ENCODE assay signal across 8 cellular contexts in the genomic region with DNA sequence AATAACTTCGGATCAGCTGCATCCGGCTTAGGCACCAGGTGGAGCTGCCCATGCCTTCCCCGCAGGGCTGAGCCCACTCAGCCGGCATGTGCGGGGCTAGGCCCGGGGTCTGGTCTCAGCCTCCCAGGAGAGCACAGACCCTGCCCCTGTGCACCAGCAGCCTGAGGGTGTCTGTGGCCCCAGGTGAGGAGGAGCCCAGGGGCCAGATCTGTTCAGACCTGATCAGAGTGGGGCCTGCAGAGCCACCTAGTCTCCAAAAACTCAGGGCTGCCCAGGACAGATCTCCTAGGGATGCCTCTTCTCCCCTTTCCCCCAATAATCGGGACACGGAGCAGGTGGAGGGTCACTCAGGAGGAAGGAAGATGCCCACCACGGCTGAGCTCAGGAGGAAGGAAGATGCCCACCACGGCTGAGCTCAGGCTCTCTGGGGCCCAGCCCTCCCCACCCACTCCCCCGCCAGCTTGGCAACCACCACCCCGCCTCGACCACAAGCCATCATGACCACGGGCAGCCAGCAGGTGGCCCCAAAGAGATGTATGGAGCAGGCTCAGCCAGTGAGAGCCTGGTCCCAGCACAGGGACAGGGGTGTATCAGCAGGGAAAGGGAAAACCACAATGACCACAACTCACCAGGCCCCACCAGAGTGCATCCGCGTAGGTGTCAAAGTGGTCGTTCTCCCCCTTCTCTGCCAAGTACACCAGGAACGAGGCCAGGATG. TPM values are rescaled to one million over a fixed set of nuclear protein-coding genes. Genes with fewer than 3 reads are reported as not detected.
DNase-seq lines count a peak whose midpoint lies in the region; ATAC-seq and TF ChIP-seq lines count a peak whose summit lies in the region.

No MANE protein-coding gene starts in this region.

- peak; percentile 44 for ATAC-seq in activated CD8-positive, alpha-beta memory T cell treated with anti-CD3 and anti-CD28 coated beads, Interleukin-2, amount 10 ng/mL, durations not matched to agents 7 days and 5 days
- ATAC-seq in esophagus mucosa: peak; percentile 50
- peak; percentile 55 to 80 (median 74) for ATAC-seq in psoas muscle
- no peak for ATAC-seq in HG02938 (IDR thresholded peaks at IDR 0.05; ENCODE audit: unreplicated experiment)

- 48 to 55% (median 50%) methylated on average over 15 to 18 of the region's 18 CpGs for WGBS in psoas muscle, 3 donors

- peak; percentile 31 for TF ChIP-seq CTCF in psoas muscle (IDR thresholded peaks at IDR 0.05)

- H3K36me3 Mint-ChIP-seq in activated CD8-positive, alpha-beta memory T cell treated with anti-CD3 and anti-CD28 coated beads, Interleukin-2, amount 10 ng/mL, durations not matched to agents 7 days and 5 days: peaks cover 2% of the 10 kb centered on the region

- H3K36me3 ChIP-seq in psoas muscle (ENCODE audit: insufficient read depth in 1 of 2, low read depth in 1 of 2): no peaks in the 10 kb centered on the region

- no peaks in the 10 kb centered on the region for H3K9me3 ChIP-seq in psoas muscle

- peak overlapping the region; percentile 68 for H3K27ac Mint-ChIP-seq in activated CD8-positive, alpha-beta memory T cell treated with anti-CD3 and anti-CD28 coated beads, Interleukin-2, amount 10 ng/mL, durations not matched to agents 7 days and 5 days

- no peaks in the 10 kb centered on the region for H3K4me1 ChIP-seq in psoas muscle

- no peak overlapping the region for H3K27ac ChIP-seq in psoas muscle

- H3K9me3 Mint-ChIP-seq in activated CD8-positive, alpha-beta memory T cell treated with anti-CD3 and anti-CD28 coated beads, Interleukin-2, amount 10 ng/mL, durations not matched to agents 7 days and 5 days (ENCODE audit: low read depth): peaks cover 9% of the 10 kb centered on the region

- DNase-seq in activated gamma-delta T cell treated with Interleukin-2 at 50 U/mL for 16 hours: peak; percentile 63
- DNase-seq in activated gamma-delta T cell (lab: John Stamatoyannopoulos, UW): no peak
- DNase-seq in NCI-H2196 (lab: John Stamatoyannopoulos, UW; ENCODE audit: unreplicated experiment): peak; percentile 73
- DNase-seq in activated CD8-positive, alpha-beta memory T cell treated with anti-CD3 and anti-CD28 coated beads, Interleukin-2, amount 10 ng/mL, durations not matched to agents 7 days and 5 days: peak; percentile 67
- peak; percentile 61 to 71 for DNase-seq in psoas muscle
- no peak for DNase-seq in NCI-H187 (lab: John Stamatoyannopoulos, UW)

- intact Hi-C loops in psoas muscle (cut with DNase I): no loop called here

- no peak overlapping the region for H3K4me3 ChIP-seq in psoas muscle

- H3K4me1 Mint-ChIP-seq in activated CD8-positive, alpha-beta memory T cell treated with anti-CD3 and anti-CD28 coated beads, Interleukin-2, amount 10 ng/mL, durations not matched to agents 7 days and 5 days: peaks cover 16% of the 10 kb centered on the region

- H3K27me3 ChIP-seq in psoas muscle (ENCODE audit: insufficient read depth in 3 of 3, low read length in 2 of 3): peaks cover 0 to 11% (median 2%) of the 10 kb centered on the region in 3 donors

- H3K4me3 Mint-ChIP-seq in activated CD8-positive, alpha-beta memory T cell treated with anti-CD3 and anti-CD28 coated beads, Interleukin-2, amount 10 ng/mL, durations not matched to agents 7 days and 5 days: no peak overlapping the region

- peaks cover 12% of the 10 kb centered on the region for H3K27me3 Mint-ChIP-seq in activated CD8-positive, alpha-beta memory T cell treated with anti-CD3 and anti-CD28 coated beads, Interleukin-2, amount 10 ng/mL, durations not matched to agents 7 days and 5 days

- CTCF ChIA-PET in activated CD8-positive, alpha-beta memory T cell treated with anti-CD3 and anti-CD28 coated beads, Interleukin-2, amount 10 ng/mL, durations not matched to agents 7 days and 5 days (lab: Charles Lee): no interaction called here

RNA-seq across cellular contexts. Expression of gene KCNQ2, which starts 30.5 kb away (rescaled TPM):
- total RNA-seq in activated CD8-positive, alpha-beta memory T cell treated with anti-CD3 and anti-CD28 coated beads, Interleukin-2, amount 10 ng/mL, durations not matched to agents 7 days and 5 days: under 1 TPM in 1 of 2 experiments, not detected in 1; 0.05 TPM
- total RNA-seq in esophagus mucosa (not detected), psoas muscle (1 to 10 TPM in 1 of 4 donors, under 1 TPM in 3; 0.11 to 2.8 (median 0.28) TPM)
- polyA plus RNA-seq in psoas muscle: under 1 TPM in 2 of 3 donors, not detected in 1; 0.01 to 0.03 TPM

RNA-seq across cellular contexts. Expression of gene EEF1A2, which starts 56.9 kb away (rescaled TPM):
- total RNA-seq in activated CD8-positive, alpha-beta memory T cell treated with anti-CD3 and anti-CD28 coated beads, Interleukin-2, amount 10 ng/mL, durations not matched to agents 7 days and 5 days: under 1 TPM in 1 of 2 experiments, not detected in 1; 0.84 TPM
- 0.76 TPM for total RNA-seq in esophagus mucosa
- 1,000 to 10,000 TPM; 1,781 to 2,126 (median 2,004) TPM for total RNA-seq in psoas muscle
- 1,000 to 10,000 TPM in 2 of 3 donors, 100 to 1,000 TPM in 1; 952 to 1,898 (median 1,229) TPM for polyA plus RNA-seq in psoas muscle

Comparison
In these comparisons a context has a peak if more than half of its experiments do, and no peak if none do; other contexts are left out.
1. DNase-seq: peak in activated gamma-delta T cell treated with Interleukin-2 at 50 U/mL for 16 hours (single experiment), NCI-H2196 (single experiment), activated CD8-positive, alpha-beta memory T cell treated with anti-CD3 and anti-CD28 coated beads, Interleukin-2, amount 10 ng/mL, durations not matched to agents 7 days and 5 days (single experiment) and psoas muscle (2 of 2); none in activated gamma-delta T cell (single experiment) and NCI-H187 (0 of 2).
2. RNA of gene EEF1A2, which starts 56.9 kb away (total RNA-seq): 1,781 to 2,126 TPM in psoas muscle; 0.84 TPM in activated CD8-positive, alpha-beta memory T cell treated with anti-CD3 and anti-CD28 coated beads, Interleukin-2, amount 10 ng/mL, durations not matched to agents 7 days and 5 days and 0.76 TPM in esophagus mucosa (single experiment); every median in the first group is over 100 times any median in the second.